In genomic region chr2:219560037-219560892, GRCh38 we compare ENCODE assay signal across 8 cellular contexts. TPM values are rescaled to one million over a fixed set of nuclear protein-coding genes. Genes with fewer than 3 reads are reported as not detected.
DNase-seq lines count a peak whose midpoint lies in the region; ATAC-seq and FAIRE-seq lines count a peak whose summit lies in the region.

No MANE protein-coding gene starts in this region.

- CTCF ChIA-PET in T-cell (lab: Charles Lee): interaction anchor here (0.5 to 2.1 kb wide), 16 partner anchors 9 to 1884 kb away, joined by 3 to 13 read pairs (median 3); partner anchors contain the start of gene GMPPA (in 1 of the 2)

- no peak overlapping the region for H3K4me3 Mint-ChIP-seq in T-cell

- peaks cover 19 to 25% of the 10 kb centered on the region in 2 donors for H3K27me3 Mint-ChIP-seq in T-cell

- intact Hi-C loops in left cardiac atrium (cut with DNase I): no loop called here

- peak in 4 of 6 experiments; percentile 10 to 29 (median 14) for DNase-seq in stimulated activated naive CD4-positive, alpha-beta T cell (lab: John Stamatoyannopoulos, UW)
- no peak for DNase-seq in stimulated activated naive CD4-positive, alpha-beta T cell treated with Interleukin-2 at 50 U/mL for 16 hours (lab: John Stamatoyannopoulos, UW)
- DNase-seq in T-cell (peak in 3 of 34 experiments; percentile 25 to 36 (median 29)), left cardiac atrium (no peak), urothelium cell line (ENCODE audit: low spot score) (peak; percentile 48), ACHN (no peak), epidermal melanocyte (ENCODE audit: insufficient read length, low spot score) (no peak), cerebellar cortex (ENCODE audit: low spot score) (no peak)

- in situ Hi-C loops in ACHN (cut with HindIII; ENCODE audit: low pct_ligation_motif_present, low pct_unique_long_range_greater_than_20kb, low sequenced_read_pairs): no loop called here

- POLR2A ChIA-PET in T-cell (lab: Charles Lee): interaction anchor here in 1 of 2 donors (0.5 kb wide), 1 partner anchor 18 kb away, joined by 3 read pairs; no protein-coding TSS in a partner anchor

- ATAC-seq in T-cell (replicated peaks in 1 of 4): peak; percentile 38 to 67 (median 51)
- peak; percentile 4 to 13 for ATAC-seq in left cardiac atrium

- no peaks in the 10 kb centered on the region for H3K4me1 Mint-ChIP-seq in T-cell

- FAIRE-seq in urothelium cell line (lab: Jason Lieb, UNC): no peak

- H3K27ac Mint-ChIP-seq in T-cell: no peak overlapping the region

- no peaks in the 10 kb centered on the region for H3K36me3 Mint-ChIP-seq in T-cell

- H3K9me3 Mint-ChIP-seq in T-cell: no peaks in the 10 kb centered on the region

RNA-seq across cellular contexts. Expression of gene OBSL1, which starts 11.1 kb away (rescaled TPM):
- total RNA-seq in T-cell (1 to 10 TPM; 1.2 to 2.4 (median 1.2) TPM), left cardiac atrium (100 to 1,000 TPM; 121 to 187 TPM)

RNA-seq across cellular contexts. Expression of gene INHA, which starts 11.8 kb away (rescaled TPM):
- under 1 TPM in 1 of 5 donors, not detected in 4; 0.16 TPM for total RNA-seq in T-cell
- total RNA-seq in left cardiac atrium: 10 to 100 TPM in 1 of 2 donors, 1 to 10 TPM in 1; 2.2 to 16.2 TPM

RNA-seq across cellular contexts. Expression of gene TMEM198, which starts 16.4 kb away (rescaled TPM):
- total RNA-seq in T-cell (under 1 TPM; 0.37 to 0.88 (median 0.69) TPM), left cardiac atrium (1 to 10 TPM; 3.2 to 4.1 TPM)

RNA-seq across cellular contexts. Expression of gene CHPF, which starts 16.7 kb away (rescaled TPM):
- total RNA-seq in T-cell (10 to 100 TPM in 3 of 5 donors, 1 to 10 TPM in 2; 5.0 to 12.8 (median 10.8) TPM), left cardiac atrium (100 to 1,000 TPM in 1 of 2 donors, 10 to 100 TPM in 1; 72.4 to 113 TPM)

RNA-seq across cellular contexts. Expression of gene STK11IP, which starts 37.4 kb away (rescaled TPM):
- 10 to 100 TPM; 25.9 to 52.8 (median 49.3) TPM for total RNA-seq in T-cell
- total RNA-seq in left cardiac atrium: 10 to 100 TPM; 12.4 to 14.1 TPM

Comparison
In these comparisons a context has a peak if more than half of its experiments do, and no peak if none do; other contexts are left out.
1. DNase-seq: peak in stimulated activated naive CD4-positive, alpha-beta T cell (4 of 6) and urothelium cell line (single experiment); none in stimulated activated naive CD4-positive, alpha-beta T cell treated with Interleukin-2 at 50 U/mL for 16 hours (single experiment), left cardiac atrium (single experiment), ACHN (single experiment), epidermal melanocyte (single experiment) and cerebellar cortex (single experiment).
2. RNA of gene OBSL1, which starts 11.1 kb away (total RNA-seq): 121 to 187 TPM in left cardiac atrium; 1.2 to 2.4 TPM in T-cell; every median in the first group is over 10 times any median in the second.